18 cellular contexts compared by ENCODE assay signal in the genomic region with DNA sequence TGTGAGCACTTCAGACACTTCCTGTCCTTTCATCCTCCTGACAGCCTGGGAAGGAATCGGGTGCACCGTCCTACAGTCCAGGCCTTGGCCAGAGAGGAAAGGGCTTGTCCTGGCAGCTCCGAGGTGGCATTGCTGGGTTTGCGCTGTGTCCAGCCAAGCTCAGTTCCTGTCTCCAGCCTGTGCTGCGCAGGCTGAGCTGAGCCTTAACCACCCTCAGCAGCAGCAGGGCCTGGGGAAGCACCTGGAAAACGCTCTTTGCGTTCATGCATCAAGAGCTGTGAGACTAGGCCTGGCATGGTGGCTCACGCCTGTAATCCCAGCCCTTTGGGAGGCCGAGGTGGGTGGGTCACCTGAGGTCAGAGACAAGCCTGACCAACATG. TPM values are rescaled to one million over a fixed set of nuclear protein-coding genes. Genes with fewer than 3 reads are reported as not detected.
DNase-seq lines count a peak whose midpoint lies in the region; ATAC-seq and TF ChIP-seq lines count a peak whose summit lies in the region.
"Had no signal": no experiment of that assay in that cellular context is flagged by ENCODE, and none has a peak within 500 bp of the region (broad histone marks: within the 10 kb centered on the region; RNA-seq: fewer than 3 reads in every experiment).

No MANE protein-coding gene starts in this region.

- TF ChIP-seq CTCF in RWPE2 (IDR thresholded peaks at IDR 0.05; ENCODE audit: poor library complexity, severe bottlenecking) (no peak), sigmoid colon (IDR thresholded peaks at IDR 0.05) (no peak)

- intact Hi-C loops in Right ventricle myocardium superior (cut with DNase I) (no loop called here), sigmoid colon (cut with DNase I) (no loop called here)

- no peaks in the 10 kb centered on the region for H3K9me3 Mint-ChIP-seq in activated CD4-positive, alpha-beta T cell treated with anti-CD3 and anti-CD28 coated beads, Interleukin-2, amount 10 ng/mL, durations not matched to agents 7 days and 5 days

- H3K36me3 ChIP-seq in RWPE2 (ENCODE audit: low read depth) = no peaks in the 10 kb centered on the region
- no peaks in the 10 kb centered on the region for H3K36me3 ChIP-seq in sigmoid colon
- H3K36me3 ChIP-seq: neutrophil had no signal

- TF ChIP-seq EP300 in sigmoid colon (IDR thresholded peaks at IDR 0.05) = no peak

- 73 to 77% methylated on average over 9 of the region's 9 CpGs for WGBS in sigmoid colon, 2 donors

- no peaks in the 10 kb centered on the region for H3K4me1 Mint-ChIP-seq in activated CD4-positive, alpha-beta T cell treated with anti-CD3 and anti-CD28 coated beads, Interleukin-2, amount 10 ng/mL, durations not matched to agents 7 days and 5 days

- H3K4me1 ChIP-seq in RWPE2 (ENCODE audit: insufficient read depth, poor library complexity, severe bottlenecking) = peaks cover 34% of the 10 kb centered on the region
- H3K4me1 ChIP-seq in sigmoid colon = peaks cover 0 to 70% (median 68%) of the 10 kb centered on the region in 4 donors

- TF ChIP-seq POLR2A in sigmoid colon (IDR thresholded peaks at IDR 0.05) = no peak

- H3K36me3 Mint-ChIP-seq in activated CD4-positive, alpha-beta T cell treated with anti-CD3 and anti-CD28 coated beads, Interleukin-2, amount 10 ng/mL, durations not matched to agents 7 days and 5 days (ENCODE audit: low read depth) = no peaks in the 10 kb centered on the region

- H3K4me3 Mint-ChIP-seq in activated CD4-positive, alpha-beta T cell treated with anti-CD3 and anti-CD28 coated beads, Interleukin-2, amount 10 ng/mL, durations not matched to agents 7 days and 5 days = no peak overlapping the region
- H3K4me3 Mint-ChIP-seq: activated CD4-positive, alpha-beta T cell treated with anti-CD3 and anti-CD28 coated beads for 36 hours had no signal

- peak; percentile 49 for ATAC-seq in GM21447 (IDR thresholded peaks at IDR 0.05; ENCODE audit: unreplicated experiment)
- ATAC-seq in RWPE2 (ENCODE audit: low read depth) = no peak
- peak; percentile 32 for ATAC-seq in Right ventricle myocardium superior (ENCODE audit: poor library complexity)
- ATAC-seq: activated CD4-positive, alpha-beta T cell treated with anti-CD3 and anti-CD28 coated beads for 36 hours; foreskin keratinocyte had no signal

- H3K4me3 ChIP-seq in RWPE2 (ENCODE audit: severe bottlenecking) = no peak overlapping the region
- H3K4me3 ChIP-seq in sigmoid colon = no peak overlapping the region

- DNase-seq in RWPE2 (ENCODE audit: low spot score) = peak; percentile 51
- peak; percentile 35 for DNase-seq in Right ventricle myocardium superior
- DNase-seq in sigmoid colon = peak; percentile 46
- DNase-seq in SKM-1 treated with dmso at 0.1 percent for 144 hours (lab: John Stamatoyannopoulos, UW; ENCODE audit: unreplicated experiment) = no peak
- DNase-seq in activated CD4-positive, alpha-beta T cell treated with anti-CD3 and anti-CD28 coated beads, Interleukin-2, amount 10 ng/mL, durations not matched to agents 7 days and 5 days = no peak
- DNase-seq in activated CD4-positive, alpha-beta T cell treated with anti-CD3 and anti-CD28 coated beads for 48 hours = no peak
- DNase-seq: activated CD4-positive, alpha-beta T cell treated with anti-CD3 and anti-CD28 coated beads for 36 hours; activated gamma-delta T cell treated with Interleukin-2 at 50 U/mL for 16 hours; amygdala; foreskin keratinocyte; NCI-H1105 treated with DMSO at 0.1 percent for 48 hours; NCI-H2171; NCI-H526 treated with DMSO at 0.1 percent for 48 hours; stimulated activated naive CD4-positive, alpha-beta T cell treated with Interleukin-2 at 50 U/mL for 16 hours; T-helper 9 cell had no signal

- no peaks in the 10 kb centered on the region for H3K9me3 ChIP-seq in RWPE2 (ENCODE audit: severe bottlenecking)
- H3K9me3 ChIP-seq in sigmoid colon = no peaks in the 10 kb centered on the region
- H3K9me3 ChIP-seq: neutrophil had no signal

- CTCF ChIA-PET in activated CD4-positive, alpha-beta T cell treated with anti-CD3 and anti-CD28 coated beads, Interleukin-2, amount 10 ng/mL, durations not matched to agents 7 days and 5 days (lab: Charles Lee) = interaction anchor here (0.6 to 0.8 kb wide), 2 partner anchors 16 to 211 kb away, joined by 3 to 4 read pairs; no protein-coding TSS in a partner anchor

- H3K27ac Mint-ChIP-seq in activated CD4-positive, alpha-beta T cell treated with anti-CD3 and anti-CD28 coated beads, Interleukin-2, amount 10 ng/mL, durations not matched to agents 7 days and 5 days = no peak overlapping the region
- H3K27ac Mint-ChIP-seq: activated CD4-positive, alpha-beta T cell treated with anti-CD3 and anti-CD28 coated beads for 36 hours had no signal

- H3K27me3 ChIP-seq in RWPE2 (ENCODE audit: insufficient read depth, poor library complexity, severe bottlenecking) = no peaks in the 10 kb centered on the region
- H3K27me3 ChIP-seq in sigmoid colon = no peaks in the 10 kb centered on the region
- H3K27me3 ChIP-seq: foreskin keratinocyte had no signal

- no peak overlapping the region for H3K27ac ChIP-seq in RWPE2 (ENCODE audit: poor library complexity, severe bottlenecking)
- peak overlapping the region in 3 of 4 donors; percentile 79 to 92 (median 85) for H3K27ac ChIP-seq in sigmoid colon
- H3K27ac ChIP-seq: foreskin keratinocyte, neutrophil had no signal

- H3K27me3 Mint-ChIP-seq in activated CD4-positive, alpha-beta T cell treated with anti-CD3 and anti-CD28 coated beads, Interleukin-2, amount 10 ng/mL, durations not matched to agents 7 days and 5 days = peaks cover 3% of the 10 kb centered on the region

- POLR2A ChIA-PET in activated CD4-positive, alpha-beta T cell treated with anti-CD3 and anti-CD28 coated beads, Interleukin-2, amount 10 ng/mL, durations not matched to agents 7 days and 5 days (lab: Charles Lee) = no interaction called here

RNA-seq across cellular contexts. Expression of gene EML1, which starts 33.7 kb away (rescaled TPM):
- total RNA-seq in Right ventricle myocardium superior (39.5 TPM), sigmoid colon (100 to 1,000 TPM in 3 of 4 donors, 10 to 100 TPM in 1; 91.5 to 148 (median 141) TPM)
- polyA plus RNA-seq in sigmoid colon = 1 to 10 TPM; 3.9 to 7.8 (median 5.0) TPM
- under 1 TPM in 1 of 2 experiments, not detected in 1; 0.12 TPM for total RNA-seq in activated CD4-positive, alpha-beta T cell treated with anti-CD3 and anti-CD28 coated beads, Interleukin-2, amount 10 ng/mL, durations not matched to agents 7 days and 5 days
- total RNA-seq: OCI-LY7 had no signal

Comparison
In these comparisons a context has a peak if more than half of its experiments do, and no peak if none do; other contexts are left out.
1. DNase-seq: peak in RWPE2 (single experiment), Right ventricle myocardium superior (single experiment) and sigmoid colon (single experiment); none in SKM-1 treated with dmso at 0.1 percent for 144 hours (single experiment), activated CD4-positive, alpha-beta T cell treated with anti-CD3 and anti-CD28 coated beads, Interleukin-2, amount 10 ng/mL, durations not matched to agents 7 days and 5 days (single experiment) and activated CD4-positive, alpha-beta T cell treated with anti-CD3 and anti-CD28 coated beads for 48 hours (single experiment).
2. RNA of gene EML1, which starts 33.7 kb away (total RNA-seq): 91.5 to 148 TPM in sigmoid colon and 39.5 TPM in Right ventricle myocardium superior (single experiment); 0.12 TPM in activated CD4-positive, alpha-beta T cell treated with anti-CD3 and anti-CD28 coated beads, Interleukin-2, amount 10 ng/mL, durations not matched to agents 7 days and 5 days; every median in the first group is over 10 times any median in the second.